In the genomic region with DNA sequence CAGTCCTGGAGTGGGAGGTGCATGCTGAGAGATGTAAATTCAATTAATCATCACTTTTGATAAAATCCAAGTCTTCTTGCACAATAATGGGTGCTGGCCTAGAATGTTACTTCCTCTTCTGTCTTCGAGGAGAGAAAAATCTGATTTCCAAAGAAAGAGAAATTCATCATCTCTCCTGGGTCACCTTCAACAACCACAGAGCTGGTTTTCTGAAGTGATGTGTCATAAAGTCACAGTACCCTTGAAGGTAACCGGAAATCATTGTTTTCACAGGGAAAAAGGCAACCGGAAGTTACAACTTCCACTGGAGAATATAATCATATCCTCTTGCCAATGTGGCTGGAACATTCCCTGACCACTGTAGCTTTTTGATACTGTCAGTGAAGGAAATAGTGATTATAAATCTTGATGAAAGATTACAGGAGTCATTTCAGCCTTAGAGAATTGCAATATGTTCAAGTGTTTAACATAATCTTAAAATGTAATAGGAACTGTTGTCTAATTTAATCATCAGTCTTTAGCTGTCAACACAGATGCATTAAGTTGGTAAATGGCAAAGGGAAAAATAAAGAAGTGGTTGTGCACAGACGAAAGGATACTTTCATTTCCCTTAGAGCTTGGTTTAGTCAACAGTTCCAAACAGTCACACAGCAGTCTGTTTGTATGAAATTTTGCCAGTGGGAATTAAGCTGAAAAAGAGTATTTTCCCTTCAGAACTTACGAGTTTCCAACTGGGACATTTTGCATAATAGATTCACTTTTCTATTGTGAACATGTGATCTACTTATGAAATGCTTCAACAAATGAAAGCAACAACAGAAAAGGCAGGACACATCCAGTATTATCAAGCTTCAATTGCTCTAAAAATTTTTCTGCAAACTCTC, we compare ENCODE assay signal across 9 cellular contexts.
A peak's percentile ranks its signal among the peaks of the same experiment; 100 is the strongest.
DNase-seq lines count a peak whose midpoint lies in the region; ATAC-seq and TF ChIP-seq lines count a peak whose summit lies in the region.
"Had no signal": no experiment of that assay in that cellular context is flagged by ENCODE, and none has a peak within 500 bp of the region (broad histone marks: within the 10 kb centered on the region; RNA-seq: fewer than 3 reads in every experiment).

No MANE protein-coding gene starts in this region.

- no peaks in the 10 kb centered on the region for H3K9me3 Mint-ChIP-seq in HFFc6
- H3K9me3 Mint-ChIP-seq: IgD-negative memory B cell had no signal

- peak overlapping the region; percentile 59 to 83 (median 78) for H3K27ac ChIP-seq in esophagus squamous epithelium

- H3K4me1 Mint-ChIP-seq in HFFc6 (ENCODE audit: low read depth) = peaks cover 44% of the 10 kb centered on the region

- H3K27ac Mint-ChIP-seq in HFFc6 = peak overlapping the region; percentile 86
- H3K27ac Mint-ChIP-seq: IgD-negative memory B cell had no signal

- H3K4me3 ChIP-seq in esophagus squamous epithelium = peak overlapping the region in 1 of 4 donors; percentile 37

- ATAC-seq in GM18517 (IDR thresholded peaks at IDR 0.05; ENCODE audit: unreplicated experiment) = no peak

- no peaks in the 10 kb centered on the region for H3K36me3 ChIP-seq in esophagus squamous epithelium

- H3K4me3 Mint-ChIP-seq in HFFc6 = peak overlapping the region; percentile 67

- 3 to 7% methylated on average over 5 of the region's 5 CpGs for WGBS in esophagus squamous epithelium, 2 donors

- H3K27me3 Mint-ChIP-seq in HFFc6 (ENCODE audit: insufficient read depth) = no peaks in the 10 kb centered on the region
- H3K27me3 Mint-ChIP-seq: IgD-negative memory B cell had no signal

- H3K4me1 ChIP-seq in esophagus squamous epithelium = peaks cover 16 to 74% (median 30%) of the 10 kb centered on the region in 3 donors

- DNase-seq in HFFc6 = peak; percentile 32
- peak; percentile 61 for DNase-seq in SKM-1 (lab: John Stamatoyannopoulos, UW; ENCODE audit: unreplicated experiment)
- DNase-seq in esophagus squamous epithelium (lab: John Stamatoyannopoulos, UW) = no peak
- DNase-seq in pons (ENCODE audit: low spot score) = peak; percentile 77
- DNase-seq in activated gamma-delta T cell treated with Interleukin-2 at 50 U/mL for 16 hours = no peak
- DNase-seq in AG08396 (ENCODE audit: low spot score) = no peak
- no peak for DNase-seq in posterior cingulate gyrus

- no peaks in the 10 kb centered on the region for H3K36me3 Mint-ChIP-seq in HFFc6 (ENCODE audit: low read depth)
- H3K36me3 Mint-ChIP-seq: IgD-negative memory B cell had no signal

- intact Hi-C loops in esophagus squamous epithelium (cut with DNase I) (no loop called here), posterior cingulate gyrus (cut with DNase I) (no loop called here)

- TF ChIP-seq CTCF in HFFc6 (IDR thresholded peaks at IDR 0.05) (no peak), esophagus squamous epithelium (IDR thresholded peaks at IDR 0.05) (no peak)

- no peaks in the 10 kb centered on the region for H3K27me3 ChIP-seq in esophagus squamous epithelium

- TF ChIP-seq POLR2A in esophagus squamous epithelium (IDR thresholded peaks at IDR 0.05) = no peak

- H3K9me3 ChIP-seq in esophagus squamous epithelium = no peaks in the 10 kb centered on the region

Comparison
In these comparisons a context has a peak if more than half of its experiments do, and no peak if none do; other contexts are left out.
1. DNase-seq: peak in HFFc6 (single experiment), SKM-1 (single experiment) and pons (single experiment); none in esophagus squamous epithelium (single experiment), activated gamma-delta T cell treated with Interleukin-2 at 50 U/mL for 16 hours (single experiment), AG08396 (single experiment) and posterior cingulate gyrus (0 of 10).